11 cellular contexts compared by ENCODE assay signal in the genomic region with DNA sequence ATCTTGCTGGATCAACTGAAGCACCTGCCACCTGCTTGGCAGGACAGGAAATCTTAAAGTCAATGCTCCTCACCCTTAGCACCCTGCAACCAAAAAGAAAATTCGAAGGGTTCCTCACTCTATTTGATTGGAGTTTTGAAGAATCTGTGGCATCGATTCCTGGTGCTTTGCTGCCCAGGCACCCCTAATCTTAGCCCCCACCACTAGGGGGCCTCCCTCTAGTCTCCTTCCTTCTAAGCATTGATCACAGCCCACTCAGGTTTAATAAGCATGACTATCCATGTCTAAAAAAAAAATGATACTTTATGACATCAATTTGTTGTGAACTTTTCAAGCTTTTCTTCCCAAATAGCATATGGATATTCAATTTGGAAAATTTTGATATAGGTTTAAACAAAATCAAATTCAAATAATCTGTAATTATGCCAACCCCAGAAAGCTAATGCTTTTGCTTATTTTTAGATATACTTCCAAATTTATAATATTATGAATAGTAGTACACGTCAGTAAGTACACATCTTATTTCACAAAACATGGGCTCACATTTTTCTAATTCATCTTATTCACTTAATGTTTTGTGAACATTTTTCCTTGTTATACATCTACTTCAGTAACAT. TPM values are rescaled to one million over a fixed set of nuclear protein-coding genes. Genes with fewer than 3 reads are reported as not detected.
DNase-seq lines count a peak whose midpoint lies in the region; ATAC-seq and TF ChIP-seq lines count a peak whose summit lies in the region.
"Had no signal": no experiment of that assay in that cellular context is flagged by ENCODE, and none has a peak within 500 bp of the region (broad histone marks: within the 10 kb centered on the region; RNA-seq: fewer than 3 reads in every experiment).

No MANE protein-coding gene starts in this region.

- no peak for DNase-seq in GM12864 (ENCODE audit: low read depth)
- DNase-seq in KBM-7 = peak; percentile 7
- DNase-seq in chondrocyte (ENCODE audit: low spot score) = no peak
- DNase-seq in effector memory CD4-positive, alpha-beta T cell = no peak
- DNase-seq in NCI-H2107 treated with DMSO at 0.1 percent for 48 hours (lab: John Stamatoyannopoulos, UW; ENCODE audit: unreplicated experiment) = no peak
- DNase-seq: amniotic stem cell, NCI-H1694 treated with DMSO at 0.1 percent for 48 hours had no signal

- no peak overlapping the region for H3K27ac Mint-ChIP-seq in chondrocyte (ENCODE audit: unreplicated experiment)

- TF ChIP-seq CTCF in 22Rv1 (IDR thresholded peaks at IDR 0.05) (peak; percentile 71), GM12864 (IDR thresholded peaks at IDR 0.05; ENCODE audit: low read depth, low read length, missing control alignments) (peak; percentile 53), chondrocyte (IDR thresholded peaks at IDR 0.05) (peak; percentile 35)

- ATAC-seq in GM21390 (IDR thresholded peaks at IDR 0.05; ENCODE audit: unreplicated experiment) (no peak), GM18505 (IDR thresholded peaks at IDR 0.05; ENCODE audit: unreplicated experiment) (no peak)

- H3K4me3 ChIP-seq in GM12864 (ENCODE audit: low read depth, low read length) = no peak overlapping the region
- H3K4me3 ChIP-seq in effector memory CD4-positive, alpha-beta T cell (ENCODE audit: insufficient read depth, low read depth, low read length, poor library complexity, severe bottlenecking) = no peak overlapping the region
- H3K4me3 ChIP-seq: right atrium auricular region had no signal

- H3K27me3 ChIP-seq in effector memory CD4-positive, alpha-beta T cell (replicated peaks; ENCODE audit: control insufficient read depth, insufficient read depth, low read length, poor library complexity, severe bottlenecking) = no peaks in the 10 kb centered on the region
- H3K27me3 ChIP-seq: right atrium auricular region had no signal

- no peak for TF ChIP-seq POLR2A in GM18505 (IDR thresholded peaks at IDR 0.05; ENCODE audit: borderline replicate concordance, extremely low read depth, insufficient read depth, insufficient read length)

- H3K9me3 Mint-ChIP-seq in chondrocyte (ENCODE audit: low read depth) = no peaks in the 10 kb centered on the region

- H3K4me1 Mint-ChIP-seq in chondrocyte (ENCODE audit: low read depth) = no peaks in the 10 kb centered on the region

- H3K27me3 Mint-ChIP-seq in chondrocyte (ENCODE audit: low read depth) = no peaks in the 10 kb centered on the region

- H3K27ac ChIP-seq in 22Rv1 = no peak overlapping the region
- no peak overlapping the region for H3K27ac ChIP-seq in effector memory CD4-positive, alpha-beta T cell (ENCODE audit: insufficient read depth, low read length, poor library complexity, severe bottlenecking)
- H3K27ac ChIP-seq: right atrium auricular region had no signal

- H3K36me3 Mint-ChIP-seq in chondrocyte (ENCODE audit: low read depth) = no peaks in the 10 kb centered on the region

- in situ Hi-C loops in KBM-7 (cut with MboI; ENCODE audit: low pct_unique_long_range_greater_than_20kb, low sequenced_read_pairs) = no loop called here

- H3K9me3 ChIP-seq in effector memory CD4-positive, alpha-beta T cell (ENCODE audit: control insufficient read depth, low read length) = no peaks in the 10 kb centered on the region
- H3K9me3 ChIP-seq: right atrium auricular region had no signal

- no peak overlapping the region for H3K4me3 Mint-ChIP-seq in chondrocyte (ENCODE audit: unreplicated experiment)

- H3K4me1 ChIP-seq in effector memory CD4-positive, alpha-beta T cell (ENCODE audit: control insufficient read depth, insufficient read depth, low read length, poor library complexity, severe bottlenecking) = no peaks in the 10 kb centered on the region
- H3K4me1 ChIP-seq: right atrium auricular region had no signal

- no peaks in the 10 kb centered on the region for H3K36me3 ChIP-seq in effector memory CD4-positive, alpha-beta T cell (ENCODE audit: control insufficient read depth, insufficient read depth, low read length)
- H3K36me3 ChIP-seq: right atrium auricular region had no signal

RNA-seq across cellular contexts. Expression of a gene that starts 45.3 kb away (rescaled TPM):
- not detected in 3 replicates for total RNA-seq in chondrocyte
